Comparison of ENCODE assay signal across 1 cellular context in genomic region chr12:106302401-106303201, GRCh38.
TF ChIP-seq lines count a peak whose summit lies in the region.

Gene TCP11L2 (plus strand): TSS chr12:106302733. CDS start chr12:106311076, 8,343 bp downstream.

TF ChIP-seq in HepG2, 621 proteins besides CTCF, POLR2A, EP300 and RAD21 (continued from another document and continues in another):
- no peak for TF ChIP-seq JUN (CRISPR knock-in tag; IDR thresholded peaks at IDR 0.05)
- TF ChIP-seq ZNF281 (CRISPR knock-in tag; IDR thresholded peaks at IDR 0.05; ENCODE audit: borderline replicate concordance): 0 out of 2 replicates have a peak, but pooled peaks have one; percentile 14
- TF ChIP-seq TBX3 (IDR thresholded peaks at IDR 0.05; ENCODE audit: borderline replicate concordance): peak; percentile 64; the same call in 1 of the 2 replicates
- TF ChIP-seq KMT2B (CRISPR knock-in tag; IDR thresholded peaks at IDR 0.05): peak; percentile 65; the same call in 1 of the 2 replicates
- no peak for TF ChIP-seq TCF7L2 (IDR thresholded peaks at IDR 0.05; ENCODE audit: low read depth, low read length)
- TF ChIP-seq ZNF24 (IDR thresholded peaks at IDR 0.05): no peak
- peak; percentile 67; the same call in 1 of the 2 replicates for TF ChIP-seq E2F2 (CRISPR knock-in tag; IDR thresholded peaks at IDR 0.05; ENCODE audit: borderline replicate concordance)
- no peak for TF ChIP-seq ZNF256 (CRISPR knock-in tag; conservative IDR thresholded peaks at IDR 0.05)
- no peak for TF ChIP-seq MAZ (IDR thresholded peaks at IDR 0.05; ENCODE audit: borderline replicate concordance, low read depth, low read length)
- peak; percentile 72 for TF ChIP-seq MAZ (CRISPR knock-in tag; IDR thresholded peaks at IDR 0.05; ENCODE audit: low read depth)
- no peak for TF ChIP-seq HNRNPK (IDR thresholded peaks at IDR 0.05; ENCODE audit: low read depth, low read length, poor library complexity, severe bottlenecking)
- no peak for TF ChIP-seq GTF2F1 (IDR thresholded peaks at IDR 0.05; ENCODE audit: low read length)
- TF ChIP-seq ZNF784 (CRISPR knock-in tag; IDR thresholded peaks at IDR 0.05; ENCODE audit: borderline replicate concordance): no peak
- no peak for TF ChIP-seq PAX8 (CRISPR knock-in tag; IDR thresholded peaks at IDR 0.05; ENCODE audit: borderline replicate concordance)
- no peak for TF ChIP-seq CENPBD1 (CRISPR knock-in tag; IDR thresholded peaks at IDR 0.05; ENCODE audit: borderline replicate concordance, low read depth)
- TF ChIP-seq ZNF468 (CRISPR knock-in tag; IDR thresholded peaks at IDR 0.05): no peak
- peak; percentile 22; the same call in 1 of the 2 replicates for TF ChIP-seq ZNF770 (CRISPR knock-in tag; IDR thresholded peaks at IDR 0.05)
- TF ChIP-seq ZBTB49 (CRISPR knock-in tag; IDR thresholded peaks at IDR 0.05; ENCODE audit: borderline replicate concordance): no peak
- TF ChIP-seq ZNF761 (CRISPR knock-in tag; conservative IDR thresholded peaks at IDR 0.05): no peak
- TF ChIP-seq ZNF44 (CRISPR knock-in tag; IDR thresholded peaks at IDR 0.05): no peak
- no peak for TF ChIP-seq TRIM22 (IDR thresholded peaks at IDR 0.05)
- no peak for TF ChIP-seq ZNF7 (CRISPR knock-in tag; IDR thresholded peaks at IDR 0.05)
- peak; percentile 52; the same call in 1 of the 2 replicates for TF ChIP-seq FOXP4 (CRISPR knock-in tag; IDR thresholded peaks at IDR 0.05)
- TF ChIP-seq SAFB2 (CRISPR knock-in tag; IDR thresholded peaks at IDR 0.05; ENCODE audit: borderline replicate concordance, low read depth): peak; percentile 47; the same call in 1 of the 2 replicates
- 0 out of 2 replicates have a peak, but pooled peaks have one; percentile 22 for TF ChIP-seq ZNF552 (CRISPR knock-in tag; IDR thresholded peaks at IDR 0.05; ENCODE audit: borderline replicate concordance)
- peak; percentile 45; the same call in 1 of the 2 replicates for TF ChIP-seq HDAC1 (CRISPR knock-in tag; IDR thresholded peaks at IDR 0.05)
- TF ChIP-seq RFX3 (CRISPR knock-in tag; IDR thresholded peaks at IDR 0.05): no peak
- no peak for TF ChIP-seq RFX5 (IDR thresholded peaks at IDR 0.05; ENCODE audit: low read depth, low read length)
- no peak for TF ChIP-seq REL (CRISPR knock-in tag; conservative IDR thresholded peaks at IDR 0.05)
- peak; percentile 29; the same call in 1 of the 2 replicates for TF ChIP-seq HINFP (CRISPR knock-in tag; IDR thresholded peaks at IDR 0.05; ENCODE audit: low read depth)
- TF ChIP-seq ZBTB37 (CRISPR knock-in tag; IDR thresholded peaks at IDR 0.05): 0 out of 2 replicates have a peak, but pooled peaks have one; percentile 10
- TF ChIP-seq ASH2L (IDR thresholded peaks at IDR 0.05; ENCODE audit: insufficient read length, low read depth, low read length): peak; percentile 75
- no peak for TF ChIP-seq GTF3A (CRISPR knock-in tag; conservative IDR thresholded peaks at IDR 0.05)
- TF ChIP-seq ZNF414 (CRISPR knock-in tag; IDR thresholded peaks at IDR 0.05): no peak
- TF ChIP-seq TFAP4 (IDR thresholded peaks at IDR 0.05; ENCODE audit: borderline replicate concordance, low read depth): peak; percentile 24; the same call in 1 of the 2 replicates
- peak; percentile 72; the same call in 1 of the 2 replicates for TF ChIP-seq HIVEP1 (CRISPR knock-in tag; IDR thresholded peaks at IDR 0.05)
- no peak for TF ChIP-seq ZNF446 (CRISPR knock-in tag; IDR thresholded peaks at IDR 0.05)
- TF ChIP-seq XRCC5 (optimal IDR thresholded peaks at IDR 0.05; ENCODE audit: low read length): no peak
- TF ChIP-seq ZBTB38 (CRISPR knock-in tag; IDR thresholded peaks at IDR 0.05): no peak
- TF ChIP-seq BCL6 (CRISPR knock-in tag; IDR thresholded peaks at IDR 0.05): no peak
- TF ChIP-seq MXD4 (CRISPR knock-in tag; IDR thresholded peaks at IDR 0.05): 0 out of 2 replicates have a peak, but pooled peaks have one; percentile 5
- peak; percentile 62 for TF ChIP-seq RARA (CRISPR knock-in tag; IDR thresholded peaks at IDR 0.05)
- TF ChIP-seq ZNF225 (CRISPR knock-in tag; IDR thresholded peaks at IDR 0.05): no peak
- no peak for TF ChIP-seq ZNF33B (CRISPR knock-in tag; IDR thresholded peaks at IDR 0.05)
- no peak for TF ChIP-seq ONECUT2 (CRISPR knock-in tag; IDR thresholded peaks at IDR 0.05)
- TF ChIP-seq ZNF670 (CRISPR knock-in tag; IDR thresholded peaks at IDR 0.05; ENCODE audit: borderline replicate concordance): peak; percentile 39; the same call in 1 of the 2 replicates
